Comparison of ENCODE assay signal across 19 cellular contexts in the genomic region with DNA sequence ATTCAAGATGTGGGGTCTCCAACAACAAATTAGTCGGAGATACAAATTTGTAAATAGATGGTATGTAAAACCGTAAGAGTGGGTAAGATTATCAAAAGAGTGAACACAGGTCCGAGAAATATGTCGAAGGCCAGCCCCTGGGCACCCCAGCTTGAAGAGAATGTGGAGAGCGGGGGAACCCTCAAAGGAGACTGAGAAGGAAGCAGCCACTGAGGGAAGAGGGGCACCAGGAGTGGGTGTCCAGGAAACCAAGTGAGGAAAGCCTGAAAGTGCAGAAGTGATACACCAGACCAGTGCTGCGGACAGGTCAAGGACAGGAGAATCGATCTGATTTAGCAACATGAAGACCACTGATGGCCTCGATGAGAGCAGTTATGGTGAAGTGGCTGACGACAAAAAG. TPM values are rescaled to one million over a fixed set of nuclear protein-coding genes. Genes with fewer than 3 reads are reported as not detected.
DNase-seq lines count a peak whose midpoint lies in the region; ATAC-seq lines count a peak whose summit lies in the region.
"Had no signal": no experiment of that assay in that cellular context is flagged by ENCODE, and none has a peak within 500 bp of the region (broad histone marks: within the 10 kb centered on the region; RNA-seq: fewer than 3 reads in every experiment).

No MANE protein-coding gene starts in this region.

- H3K36me3 Mint-ChIP-seq in activated CD8-positive, alpha-beta memory T cell treated with anti-CD3 and anti-CD28 coated beads, Interleukin-2, amount 10 ng/mL, durations not matched to agents 7 days and 5 days = no peaks in the 10 kb centered on the region
- H3K36me3 Mint-ChIP-seq: CD14-positive monocyte; CD4-positive, alpha-beta memory T cell; CD4-positive, CD25-positive, alpha-beta regulatory T cell; CD8-positive, alpha-beta memory T cell had no signal

- no peak overlapping the region for H3K56ac ChIP-seq in mesendoderm (ENCODE audit: low read length)

- no peak overlapping the region for H3K27ac ChIP-seq in mesendoderm (ENCODE audit: low read depth, low read length)
- H3K27ac ChIP-seq: BLaER1 had no signal

- H2BK5ac ChIP-seq in mesendoderm (ENCODE audit: low read length) = no peak overlapping the region

- H3K4me1 ChIP-seq in mesendoderm (ENCODE audit: control insufficient read depth, low read depth, low read length) = no peaks in the 10 kb centered on the region
- H3K4me1 ChIP-seq: BE2C, BLaER1 had no signal

- H3K27me3 ChIP-seq in mesendoderm (ENCODE audit: insufficient read depth, low read length, poor library complexity) = no peaks in the 10 kb centered on the region
- H3K27me3 ChIP-seq: BE2C, BLaER1 had no signal

- no peak overlapping the region for H2BK120ac ChIP-seq in mesendoderm (ENCODE audit: low read depth, low read length)

- no peaks in the 10 kb centered on the region for H3K79me2 ChIP-seq in mesendoderm (ENCODE audit: control insufficient read depth, insufficient read depth, low read length)

- ATAC-seq in activated CD8-positive, alpha-beta memory T cell treated with anti-CD3 and anti-CD28 coated beads, Interleukin-2, amount 10 ng/mL, durations not matched to agents 7 days and 5 days = no peak
- no peak for ATAC-seq in GM19395 (IDR thresholded peaks at IDR 0.05; ENCODE audit: unreplicated experiment)

- CTCF ChIA-PET in activated CD8-positive, alpha-beta memory T cell treated with anti-CD3 and anti-CD28 coated beads, Interleukin-2, amount 10 ng/mL, durations not matched to agents 7 days and 5 days (lab: Charles Lee) = no interaction called here

- peak; percentile 25 for DNase-seq in activated CD8-positive, alpha-beta memory T cell treated with anti-CD3 and anti-CD28 coated beads, Interleukin-2, amount 10 ng/mL, durations not matched to agents 7 days and 5 days
- no peak for DNase-seq in activated CD8-positive, alpha-beta memory T cell treated with anti-CD3 and anti-CD28 coated beads, Interleukin-2, amount 50 U/mL, for 4 hours
- DNase-seq in mesendoderm (no peak), NCI-H2227 treated with DMSO at 0.1 percent for 48 hours (lab: John Stamatoyannopoulos, UW) (no peak)
- DNase-seq: 8988T; ACHN; BE2C; C1 segment of cervical spinal cord; Calu3; CD4-positive, alpha-beta memory T cell; CD4-positive, CD25-positive, alpha-beta regulatory T cell; CD8-positive, alpha-beta memory T cell; COR-L47; DMS79 treated with DMSO at 0.1 percent for 48 hours; GF-D8 had no signal

- H3K23ac ChIP-seq in mesendoderm (ENCODE audit: low read length) = peak overlapping the region; percentile 66

- no peaks in the 10 kb centered on the region for H3K27me3 Mint-ChIP-seq in activated CD8-positive, alpha-beta memory T cell treated with anti-CD3 and anti-CD28 coated beads, Interleukin-2, amount 10 ng/mL, durations not matched to agents 7 days and 5 days

- no peak overlapping the region for H4K5ac ChIP-seq in mesendoderm (ENCODE audit: low read length)

- H3K4me1 Mint-ChIP-seq in activated CD8-positive, alpha-beta memory T cell treated with anti-CD3 and anti-CD28 coated beads, Interleukin-2, amount 10 ng/mL, durations not matched to agents 7 days and 5 days = no peaks in the 10 kb centered on the region
- H3K4me1 Mint-ChIP-seq: CD14-positive monocyte; CD4-positive, alpha-beta memory T cell; CD4-positive, CD25-positive, alpha-beta regulatory T cell; CD8-positive, alpha-beta memory T cell had no signal

- no peaks in the 10 kb centered on the region for H3K79me1 ChIP-seq in mesendoderm (ENCODE audit: low read length)

- no peak overlapping the region for H3K4ac ChIP-seq in mesendoderm (ENCODE audit: low read depth, low read length)

- H2AK5ac ChIP-seq in mesendoderm (ENCODE audit: low read length) = no peak overlapping the region

- H3K27ac Mint-ChIP-seq in activated CD8-positive, alpha-beta memory T cell treated with anti-CD3 and anti-CD28 coated beads, Interleukin-2, amount 10 ng/mL, durations not matched to agents 7 days and 5 days = no peak overlapping the region
- H3K27ac Mint-ChIP-seq: CD4-positive, CD25-positive, alpha-beta regulatory T cell had no signal

- no peak overlapping the region for H4K8ac ChIP-seq in mesendoderm (ENCODE audit: low read depth, low read length)

- no peak overlapping the region for H3K18ac ChIP-seq in mesendoderm (ENCODE audit: low read length)

- no peak overlapping the region for H3K9ac ChIP-seq in mesendoderm (ENCODE audit: low read length)
- H3K9ac ChIP-seq: BLaER1 had no signal

- H3K36me3 ChIP-seq in mesendoderm (ENCODE audit: control insufficient read depth, insufficient read depth, low read length) = no peaks in the 10 kb centered on the region
- H3K36me3 ChIP-seq: BE2C, BLaER1 had no signal

- H3K4me3 ChIP-seq in mesendoderm (ENCODE audit: low read length) = no peak overlapping the region
- H3K4me3 ChIP-seq: BLaER1 had no signal

- no peak overlapping the region for H2BK15ac ChIP-seq in mesendoderm (replicated peaks; ENCODE audit: low read depth)

- H3K4me3 Mint-ChIP-seq in activated CD8-positive, alpha-beta memory T cell treated with anti-CD3 and anti-CD28 coated beads, Interleukin-2, amount 10 ng/mL, durations not matched to agents 7 days and 5 days = no peak overlapping the region
- H3K4me3 Mint-ChIP-seq: CD14-positive monocyte; CD4-positive, alpha-beta memory T cell; CD4-positive, CD25-positive, alpha-beta regulatory T cell; CD8-positive, alpha-beta memory T cell had no signal

- WGBS in mesendoderm (ENCODE audit: extremely low coverage, insufficient coverage, low lambda C conversion rate) = no CpG with 5 or more reads among the region's 9 CpGs

- no peak overlapping the region for H3K4me2 ChIP-seq in mesendoderm (ENCODE audit: low read length)
- H3K4me2 ChIP-seq: BLaER1 had no signal

- H3K9me3 Mint-ChIP-seq in activated CD8-positive, alpha-beta memory T cell treated with anti-CD3 and anti-CD28 coated beads, Interleukin-2, amount 10 ng/mL, durations not matched to agents 7 days and 5 days (ENCODE audit: low read depth) = no peaks in the 10 kb centered on the region
- H3K9me3 Mint-ChIP-seq: CD14-positive monocyte; CD4-positive, alpha-beta memory T cell; CD4-positive, CD25-positive, alpha-beta regulatory T cell; CD8-positive, alpha-beta memory T cell had no signal

RNA-seq across cellular contexts. Expression of gene APOL5, which starts 14.4 kb away (rescaled TPM):
- total RNA-seq in activated CD8-positive, alpha-beta memory T cell treated with anti-CD3 and anti-CD28 coated beads, Interleukin-2, amount 10 ng/mL, durations not matched to agents 7 days and 5 days = not detected
- not detected for polyA plus RNA-seq in mesendoderm (2013, experiment 1 of 2)
- not detected for polyA plus RNA-seq in mesendoderm (2013, experiment 2 of 2)
- total RNA-seq: A673; Calu3; CD4-positive, alpha-beta memory T cell; CD4-positive, CD25-positive, alpha-beta regulatory T cell; CD8-positive, alpha-beta memory T cell had no signal
- polyA plus RNA-seq: CD14-positive monocyte; CD4-positive, alpha-beta memory T cell; CD4-positive, CD25-positive, alpha-beta regulatory T cell; CD8-positive, alpha-beta memory T cell had no signal
